3 cellular contexts compared by ENCODE assay signal in the genomic region with DNA sequence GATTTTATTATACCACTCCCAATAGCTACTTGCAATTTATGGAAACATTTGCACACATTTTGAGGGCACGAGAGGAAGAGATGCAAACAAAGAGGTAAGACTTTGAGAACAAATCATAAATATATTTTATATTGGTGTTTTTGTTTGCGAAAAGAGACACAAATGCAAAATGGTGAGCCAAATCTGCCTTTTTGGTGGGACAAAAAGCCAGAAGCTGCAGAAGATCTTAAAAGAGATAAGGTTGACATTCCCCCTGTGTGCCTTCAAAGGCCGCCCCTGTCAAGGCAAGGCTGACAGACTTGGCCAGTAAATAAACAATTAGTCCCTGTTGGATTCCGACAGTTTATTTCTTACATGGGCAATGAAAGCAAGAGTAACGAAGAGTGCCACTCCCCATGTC.
"Had no signal": no experiment of that assay in that cellular context is flagged by ENCODE, and none has a peak within 500 bp of the region (broad histone marks: within the 10 kb centered on the region; RNA-seq: fewer than 3 reads in every experiment).

No MANE protein-coding gene starts in this region.

- ATAC-seq: GM12878 had no signal

- H3K4me3 ChIP-seq: GM12878 had no signal

- DNase-seq: GDM1, GF-D8 had no signal
